Comparison of ENCODE assay signal across 20 cellular contexts in genomic region chr4:107705742-107706556, GRCh38.
"Had no signal": no experiment of that assay in that cellular context is flagged by ENCODE, and none has a peak within 500 bp of the region (broad histone marks: within the 10 kb centered on the region; RNA-seq: fewer than 3 reads in every experiment).

No MANE protein-coding gene starts in this region.

- H3K9me3 ChIP-seq: pancreas, prostate gland had no signal

- H3K4me1 ChIP-seq: prostate gland, tibial nerve, uterus had no signal

- ATAC-seq: left colon; left lung; lower lobe of right lung; naive thymus-derived CD8-positive, alpha-beta T cell; pancreas; right cardiac atrium; stimulated activated effector memory CD8-positive, alpha-beta T cell treated with anti-CD3 and anti-CD28 coated beads, Interleukin-12 subunit alpha, Interleukin-12 subunit beta, amount 100 ng/mL, for 72 hours had no signal

- H3K27me3 ChIP-seq: left lung, pancreas, sigmoid colon, spleen, tibial nerve, uterus had no signal

- H3K27ac ChIP-seq: left lung, lower lobe of right lung, pancreas, prostate gland, sigmoid colon, spleen, tibial nerve, uterus had no signal

- DNase-seq: kidney; left colon; lower lobe of right lung; mammary epithelial cell; mesenchymal stem cell; naive thymus-derived CD8-positive, alpha-beta T cell; nucleus accumbens; pancreas; retina; right cardiac atrium; sigmoid colon; small intestine; spleen; stimulated activated CD4-positive, alpha-beta T cell treated with anti-CD3 and anti-CD28 coated beads, Interleukin-4, amount 100 ng/mL, for 24 hours; stimulated activated naive CD4-positive, alpha-beta T cell; uterus had no signal

- FAIRE-seq: kidney, pancreas, small intestine had no signal

- H3K4me3 ChIP-seq: left lung, lower lobe of right lung, pancreas, prostate gland, sigmoid colon, spleen, tibial nerve, uterus had no signal

- H3K36me3 ChIP-seq: left lung, pancreas, prostate gland, uterus had no signal
